ENCODE assay signal across 19 cellular contexts in the genomic region with DNA sequence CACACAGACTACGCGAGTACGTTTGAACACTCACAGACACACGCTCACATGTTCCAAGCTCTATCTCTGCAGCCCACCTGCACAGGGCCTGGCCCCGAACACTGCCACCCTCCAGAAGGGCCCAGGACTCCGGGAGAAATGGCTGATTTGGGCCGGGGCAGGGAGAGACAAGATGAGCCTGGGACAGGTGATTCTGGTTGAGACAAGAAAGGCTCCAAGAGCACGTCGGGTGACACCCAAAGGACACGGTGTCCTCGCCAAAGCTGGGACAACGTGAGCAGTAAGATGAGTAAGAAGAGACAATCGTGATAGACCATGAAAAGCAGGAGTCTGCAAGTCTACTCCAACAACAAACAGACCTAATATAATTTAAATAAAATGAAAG. TPM values are rescaled to one million over a fixed set of nuclear protein-coding genes. Genes with fewer than 3 reads are reported as not detected.
"Had no signal": no experiment of that assay in that cellular context is flagged by ENCODE, and none has a peak within 500 bp of the region (broad histone marks: within the 10 kb centered on the region; RNA-seq: fewer than 3 reads in every experiment).

No MANE protein-coding gene starts in this region.

- H3K9me3 Mint-ChIP-seq: activated CD4-positive, alpha-beta memory T cell treated with anti-CD3 and anti-CD28 coated beads, Interleukin-2, amount 10 ng/mL, durations not matched to agents 7 days and 5 days; activated naive CD8-positive, alpha-beta T cell treated with anti-CD3 and anti-CD28 coated beads, Interleukin-2, amount 10 ng/mL, durations not matched to agents 7 days and 5 days; effector memory CD8-positive, alpha-beta T cell; T-helper 2 cell treated with Interferon-gamma antibody and Interleukin-4, amounts not matched to agents 5 μg/mL and 100 μg/mL, for 36 hours had no signal

- H3K27me3 Mint-ChIP-seq: activated B cell treated with CpG ODN at 0.5 μM for 24 hours; activated CD4-positive, alpha-beta memory T cell treated with anti-CD3 and anti-CD28 coated beads, Interleukin-2, amount 10 ng/mL, durations not matched to agents 7 days and 5 days; activated CD8-positive, alpha-beta memory T cell treated with anti-CD3 and anti-CD28 coated beads, Interleukin-2, amount 10 ng/mL, durations not matched to agents 7 days and 5 days; activated naive CD8-positive, alpha-beta T cell treated with anti-CD3 and anti-CD28 coated beads, Interleukin-2, amount 10 ng/mL, durations not matched to agents 7 days and 5 days; effector memory CD8-positive, alpha-beta T cell; stimulated activated memory B cell treated with anti-CD40 and anti-IgM and Interleukin-4, amounts not matched to agents 10 μg/mL and 1 μg/mL and 100 μg/mL, for 72 hours had no signal

- H3K4me3 ChIP-seq: hepatocyte, smooth muscle cell, upper lobe of right lung had no signal

- DNase-seq: activated B cell treated with CpG ODN at 0.5 μM for 24 hours; activated CD4-positive, alpha-beta memory T cell treated with anti-CD3 and anti-CD28 coated beads, Interleukin-2, amount 10 ng/mL, durations not matched to agents 7 days and 5 days; activated CD4-positive, alpha-beta T cell treated with anti-CD3 and anti-CD28 coated beads for 4 hours; activated CD8-positive, alpha-beta memory T cell treated with anti-CD3 and anti-CD28 coated beads, Interleukin-2, amount 10 ng/mL, durations not matched to agents 7 days and 5 days; activated naive CD4-positive, alpha-beta T cell treated with Interleukin-2 at 50 U/mL for 16 hours; activated naive CD8-positive, alpha-beta T cell treated with anti-CD3 and anti-CD28 coated beads, Interleukin-2, amount 10 ng/mL, durations not matched to agents 7 days and 5 days; amygdala; effector memory CD8-positive, alpha-beta T cell; foreskin fibroblast; mesendoderm; natural killer cell; stimulated activated CD4-positive, alpha-beta T cell treated with anti-CD3 and anti-CD28 coated beads, Interleukin-4, amount 100 ng/mL, for 24 hours; upper lobe of right lung had no signal

- H3K27ac ChIP-seq: epithelial cell of prostate, upper lobe of right lung had no signal

- H3K9me3 ChIP-seq: thoracic aorta, upper lobe of right lung had no signal

- H3K36me3 Mint-ChIP-seq: natural killer cell had no signal

- H3K4me1 ChIP-seq: upper lobe of right lung had no signal

- ATAC-seq: activated CD8-positive, alpha-beta memory T cell treated with anti-CD3 and anti-CD28 coated beads, Interleukin-2, amount 10 ng/mL, durations not matched to agents 7 days and 5 days; effector memory CD8-positive, alpha-beta T cell; natural killer cell; stimulated activated memory B cell treated with anti-CD40 and anti-IgM and Interleukin-4, amounts not matched to agents 10 μg/mL and 1 μg/mL and 100 μg/mL, for 72 hours had no signal

- H3K27ac Mint-ChIP-seq: activated B cell treated with CpG ODN at 0.5 μM for 24 hours; activated CD4-positive, alpha-beta memory T cell treated with anti-CD3 and anti-CD28 coated beads, Interleukin-2, amount 10 ng/mL, durations not matched to agents 7 days and 5 days; activated CD8-positive, alpha-beta memory T cell treated with anti-CD3 and anti-CD28 coated beads, Interleukin-2, amount 10 ng/mL, durations not matched to agents 7 days and 5 days; activated naive CD8-positive, alpha-beta T cell treated with anti-CD3 and anti-CD28 coated beads, Interleukin-2, amount 10 ng/mL, durations not matched to agents 7 days and 5 days; natural killer cell; stimulated activated memory B cell treated with anti-CD40 and anti-IgM and Interleukin-4, amounts not matched to agents 10 μg/mL and 1 μg/mL and 100 μg/mL, for 72 hours; T-helper 2 cell treated with Interferon-gamma antibody and Interleukin-4, amounts not matched to agents 5 μg/mL and 100 μg/mL, for 36 hours had no signal

- H3K27me3 ChIP-seq: hepatocyte, upper lobe of right lung had no signal

- H3K4me3 Mint-ChIP-seq: activated B cell treated with CpG ODN at 0.5 μM for 24 hours; activated CD4-positive, alpha-beta memory T cell treated with anti-CD3 and anti-CD28 coated beads, Interleukin-2, amount 10 ng/mL, durations not matched to agents 7 days and 5 days; activated CD8-positive, alpha-beta memory T cell treated with anti-CD3 and anti-CD28 coated beads, Interleukin-2, amount 10 ng/mL, durations not matched to agents 7 days and 5 days; activated naive CD8-positive, alpha-beta T cell treated with anti-CD3 and anti-CD28 coated beads, Interleukin-2, amount 10 ng/mL, durations not matched to agents 7 days and 5 days; effector memory CD8-positive, alpha-beta T cell; natural killer cell; stimulated activated memory B cell treated with anti-CD40 and anti-IgM and Interleukin-4, amounts not matched to agents 10 μg/mL and 1 μg/mL and 100 μg/mL, for 72 hours; T-helper 2 cell treated with Interferon-gamma antibody and Interleukin-4, amounts not matched to agents 5 μg/mL and 100 μg/mL, for 36 hours had no signal

- H3K4me1 Mint-ChIP-seq: activated B cell treated with CpG ODN at 0.5 μM for 24 hours, natural killer cell had no signal

RNA-seq across cellular contexts. Expression of gene GPER1, which starts 9.2 kb away (rescaled TPM):
- total RNA-seq: activated CD8-positive, alpha-beta memory T cell treated with anti-CD3 and anti-CD28 coated beads, Interleukin-2, amount 10 ng/mL, durations not matched to agents 7 days and 5 days had no signal
